In the genomic region with DNA sequence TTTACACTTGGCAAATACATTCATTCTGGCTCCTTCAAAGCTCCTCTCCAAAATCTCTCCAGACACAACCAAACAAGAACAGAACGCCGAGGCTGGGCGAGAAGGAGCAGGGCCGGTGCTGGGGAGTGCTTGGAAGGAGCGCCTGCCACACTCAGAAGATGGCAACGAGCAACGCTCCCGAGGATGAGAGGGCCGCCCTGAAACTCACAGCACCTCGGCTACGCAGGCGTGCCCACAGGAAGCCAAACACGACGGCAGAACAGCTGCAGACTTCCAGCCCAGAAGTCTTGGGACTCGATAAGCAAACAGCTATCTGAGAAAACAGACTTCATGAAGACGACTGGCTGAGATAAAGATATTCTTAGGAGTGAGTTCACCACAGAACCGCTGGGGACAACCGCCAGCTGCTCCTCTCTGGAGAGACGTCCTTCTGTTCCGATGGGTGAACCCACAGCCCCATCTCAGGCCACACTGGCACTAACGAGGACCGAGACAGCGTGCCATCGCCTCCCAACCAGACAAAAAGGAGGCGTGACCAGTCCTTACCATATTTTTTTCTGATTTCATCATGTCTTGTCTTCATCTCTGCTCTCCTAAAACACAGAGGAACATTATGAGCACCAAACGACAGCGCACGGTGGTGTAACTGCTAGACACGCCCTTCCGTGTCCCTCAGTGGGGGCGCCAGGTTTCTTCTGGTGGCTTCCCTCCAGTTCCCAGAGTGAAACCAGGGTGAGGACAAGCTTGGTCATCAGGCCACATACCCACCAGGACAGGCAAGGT, we compare ENCODE assay signal across 13 cellular contexts. TPM values are rescaled to one million over a fixed set of nuclear protein-coding genes. Genes with fewer than 3 reads are reported as not detected.
DNase-seq lines count a peak whose midpoint lies in the region; ATAC-seq and TF ChIP-seq lines count a peak whose summit lies in the region.
"Had no signal": no experiment of that assay in that cellular context is flagged by ENCODE, and none has a peak within 500 bp of the region (broad histone marks: within the 10 kb centered on the region; RNA-seq: fewer than 3 reads in every experiment).

No MANE protein-coding gene starts in this region.

- H3K36me3 ChIP-seq in KOPT-K1 (ENCODE audit: insufficient read depth, low read length): peaks cover 69% of the 10 kb centered on the region

- H3K4me3 Mint-ChIP-seq in activated T-helper 17 cell treated with anti-CD3 and anti-CD28 coated beads, Interleukin-2, amount 50 U/mL, for 72 hours: no peak overlapping the region
- H3K4me3 Mint-ChIP-seq in natural killer cell (peak overlapping the region; percentile 80), type B pancreatic cell (no peak overlapping the region)
- H3K4me3 Mint-ChIP-seq: HFFc6 had no signal

- no peak for TF ChIP-seq CTCF in natural killer cell (IDR thresholded peaks at IDR 0.05)
- TF ChIP-seq CTCF in type B pancreatic cell (conservative IDR thresholded peaks at IDR 0.05): no peak

- DNase-seq in CMK (ENCODE audit: low read depth) (peak; percentile 100), natural killer cell (no peak), CD1c-positive myeloid dendritic cell (ENCODE audit: extremely low spot score) (no peak), superior temporal gyrus (ENCODE audit: extremely low spot score) (no peak), type B pancreatic cell (ENCODE audit: extremely low spot score, unreplicated experiment) (no peak), occipital lobe (lab: John Stamatoyannopoulos, UW) (no peak)
- DNase-seq: activated T-cell treated with anti-CD3 and anti-CD28 coated beads, Interleukin-2, amount 50 U/mL, for 72 hours; foreskin keratinocyte; HFFc6; NCI-H510A treated with DMSO at 0.1 percent for 48 hours had no signal

- peak overlapping the region; percentile 77 for H3K27ac ChIP-seq in KOPT-K1 (ENCODE audit: low read depth, low read length, poor library complexity, severe bottlenecking)
- H3K27ac ChIP-seq: foreskin keratinocyte, right lobe of liver had no signal

- H3K36me3 Mint-ChIP-seq in activated T-helper 17 cell treated with anti-CD3 and anti-CD28 coated beads, Interleukin-2, amount 50 U/mL, for 72 hours (ENCODE audit: low read depth): peaks cover 100% of the 10 kb centered on the region
- no peaks in the 10 kb centered on the region for H3K36me3 Mint-ChIP-seq in natural killer cell
- peaks cover 22% of the 10 kb centered on the region for H3K36me3 Mint-ChIP-seq in type B pancreatic cell

- no peak for ATAC-seq in activated T-helper 17 cell treated with anti-CD3 and anti-CD28 coated beads, Interleukin-2, amount 50 U/mL, for 72 hours (replicated peaks)
- ATAC-seq in natural killer cell: peak; percentile 21 to 51 (median 47)
- ATAC-seq: foreskin keratinocyte had no signal

- intact Hi-C loops in natural killer cell (cut with micrococcal nuclease): no loop called here

- H3K27me3 Mint-ChIP-seq in activated T-helper 17 cell treated with anti-CD3 and anti-CD28 coated beads, Interleukin-2, amount 50 U/mL, for 72 hours: no peaks in the 10 kb centered on the region
- H3K27me3 Mint-ChIP-seq in natural killer cell (ENCODE audit: low read depth in 2 of 2) (no peaks in the 10 kb centered on the region), type B pancreatic cell (no peaks in the 10 kb centered on the region)

- H3K4me1 Mint-ChIP-seq in activated T-helper 17 cell treated with anti-CD3 and anti-CD28 coated beads, Interleukin-2, amount 50 U/mL, for 72 hours: peaks cover 7% of the 10 kb centered on the region
- H3K4me1 Mint-ChIP-seq in natural killer cell (peaks cover 42 to 43% of the 10 kb centered on the region in 2 donors), type B pancreatic cell (ENCODE audit: unreplicated experiment) (no peaks in the 10 kb centered on the region)

- H3K9me3 Mint-ChIP-seq in activated T-helper 17 cell treated with anti-CD3 and anti-CD28 coated beads, Interleukin-2, amount 50 U/mL, for 72 hours: no peaks in the 10 kb centered on the region
- H3K9me3 Mint-ChIP-seq in natural killer cell (no peaks in the 10 kb centered on the region), type B pancreatic cell (no peaks in the 10 kb centered on the region)
- H3K9me3 Mint-ChIP-seq: activated T-cell treated with anti-CD3 and anti-CD28 coated beads, Interleukin-2, amount 50 U/mL, for 72 hours; HFFc6 had no signal

- peak overlapping the region; percentile 22 for H3K27ac Mint-ChIP-seq in activated T-helper 17 cell treated with anti-CD3 and anti-CD28 coated beads, Interleukin-2, amount 50 U/mL, for 72 hours
- peak overlapping the region; percentile 88 to 92 for H3K27ac Mint-ChIP-seq in natural killer cell
- no peak overlapping the region for H3K27ac Mint-ChIP-seq in type B pancreatic cell
- H3K27ac Mint-ChIP-seq: activated T-cell treated with anti-CD3 and anti-CD28 coated beads, Interleukin-2, amount 50 U/mL, for 72 hours; HFFc6 had no signal

- no peaks in the 10 kb centered on the region for H3K9me3 ChIP-seq in KOPT-K1 (ENCODE audit: insufficient read depth, low read length, poor library complexity, severe bottlenecking)
- H3K9me3 ChIP-seq: right lobe of liver had no signal

RNA-seq across cellular contexts. Expression of a gene that starts 18.6 kb away (rescaled TPM):
- total RNA-seq in activated T-helper 17 cell treated with anti-CD3 and anti-CD28 coated beads, Interleukin-2, amount 50 U/mL, for 72 hours: 10 to 100 TPM; 76.5 to 78.8 TPM
- total RNA-seq in natural killer cell (100 to 1,000 TPM in 2 of 3 donors, 10 to 100 TPM in 1; 96.8 to 144 (median 126) TPM), type B pancreatic cell (ENCODE audit: low replicate concordance) (168 and 195 TPM in 2 replicates), occipital lobe (82.4 TPM)

RNA-seq across cellular contexts. Expression of a gene that starts 37.0 kb away (rescaled TPM):
- total RNA-seq in activated T-helper 17 cell treated with anti-CD3 and anti-CD28 coated beads, Interleukin-2, amount 50 U/mL, for 72 hours: 10 to 100 TPM; 52.6 to 86.2 TPM
- total RNA-seq in natural killer cell (10 to 100 TPM; 64.0 to 70.1 (median 65.2) TPM), type B pancreatic cell (ENCODE audit: low replicate concordance) (61.0 and 81.2 TPM in 2 replicates), occipital lobe (46.3 TPM)

RNA-seq across cellular contexts. Expression of a gene that starts 53.2 kb away (rescaled TPM):
- total RNA-seq in activated T-helper 17 cell treated with anti-CD3 and anti-CD28 coated beads, Interleukin-2, amount 50 U/mL, for 72 hours: 100 to 1,000 TPM in 1 of 2 donors, 10 to 100 TPM in 1; 88.9 to 136 TPM
- 100 to 1,000 TPM in 2 of 3 donors, 10 to 100 TPM in 1; 89.1 to 109 (median 107) TPM for total RNA-seq in natural killer cell
- total RNA-seq in type B pancreatic cell (ENCODE audit: low replicate concordance): 75.6 and 92.4 TPM in 2 replicates
- 61.8 TPM for total RNA-seq in occipital lobe
